Comparison of ENCODE assay signal across 1 cellular context in the genomic region with DNA sequence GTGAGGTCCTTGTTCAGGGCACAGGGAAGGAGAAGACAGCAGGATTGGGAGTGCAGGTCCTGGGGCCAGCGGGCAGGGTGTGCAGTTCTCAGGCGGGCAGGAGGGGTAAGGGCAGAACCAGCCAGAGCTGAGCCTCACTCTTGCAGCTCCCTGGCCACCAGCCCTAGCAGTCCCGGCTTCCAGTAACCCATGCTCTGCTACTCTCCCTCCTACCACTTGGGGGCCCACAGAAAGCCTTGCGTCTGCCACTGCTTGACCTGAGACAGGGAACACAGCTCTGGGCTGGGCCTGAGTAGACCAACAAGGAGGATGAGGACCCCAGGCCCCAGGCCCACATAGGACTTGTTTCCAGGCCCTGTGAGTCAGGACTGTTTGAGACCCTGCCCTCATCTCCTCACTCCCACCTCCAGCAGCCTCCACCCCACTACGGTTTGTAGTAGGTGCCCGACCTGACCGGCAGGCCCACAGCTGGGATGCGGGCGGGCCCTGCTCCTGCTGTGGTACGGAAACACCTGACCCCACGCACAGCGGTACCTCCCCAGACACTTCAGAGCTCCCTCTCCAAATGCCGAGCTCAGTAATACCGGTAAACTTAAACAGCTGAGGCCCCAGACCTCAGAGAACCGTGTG.
TF ChIP-seq lines count a peak whose summit lies in the region.

No MANE protein-coding gene starts in this region.

TF ChIP-seq in IMR-90, 13 proteins besides CTCF, POLR2A, EP300 and RAD21 (continued from another document):
- no peak for TF ChIP-seq MAFK (IDR thresholded peaks at IDR 0.05; ENCODE audit: low read depth, low read length)
